In the genomic region with DNA sequence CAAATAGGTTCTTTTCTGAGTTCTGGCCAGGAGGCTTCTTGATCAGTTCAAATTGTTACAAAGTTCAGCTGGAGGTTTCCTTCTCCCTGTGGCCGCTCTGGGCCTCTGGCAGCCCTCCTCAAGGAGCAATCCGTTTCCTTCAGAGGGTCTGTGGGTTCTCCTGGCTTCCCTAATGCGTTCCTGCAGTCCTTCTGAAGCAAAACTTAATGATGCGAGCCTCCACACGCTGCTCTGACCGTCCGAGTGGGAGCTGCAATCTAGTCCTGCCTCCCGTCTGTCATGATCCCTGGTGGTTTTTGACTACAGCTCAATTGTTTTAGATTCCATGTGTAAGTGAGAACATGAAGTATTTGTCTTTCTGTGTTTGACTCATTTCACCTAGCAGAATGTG, we compare ENCODE assay signal across 9 cellular contexts.
DNase-seq lines count a peak whose midpoint lies in the region; ATAC-seq, FAIRE-seq and TF ChIP-seq lines count a peak whose summit lies in the region.
"Had no signal": no experiment of that assay in that cellular context is flagged by ENCODE, and none has a peak within 500 bp of the region (broad histone marks: within the 10 kb centered on the region; RNA-seq: fewer than 3 reads in every experiment).

No MANE protein-coding gene starts in this region.

- in situ Hi-C loops in ACHN (cut with HindIII; ENCODE audit: low pct_ligation_motif_present, low pct_unique_long_range_greater_than_20kb, low sequenced_read_pairs): no loop called here

- peak; percentile 64 for FAIRE-seq in GM19239 (lab: Jason Lieb, UNC)
- FAIRE-seq: small intestine had no signal

- ATAC-seq in RWPE2 (ENCODE audit: low read depth) (no peak), HG03439 (IDR thresholded peaks at IDR 0.05; ENCODE audit: unreplicated experiment) (no peak), HG03565 (IDR thresholded peaks at IDR 0.05; ENCODE audit: unreplicated experiment) (no peak)
- ATAC-seq in effector memory CD8-positive, alpha-beta T cell (replicated peaks): no peak

- H3K4me3 Mint-ChIP-seq in effector memory CD8-positive, alpha-beta T cell: peak overlapping the region; percentile 73 to 88

- peaks cover 14 to 15% of the 10 kb centered on the region in 2 donors for H3K27me3 Mint-ChIP-seq in effector memory CD8-positive, alpha-beta T cell

- no peak overlapping the region for H3K27ac Mint-ChIP-seq in effector memory CD8-positive, alpha-beta T cell

- DNase-seq in GM19239 (ENCODE audit: insufficient read length, low spot score) (no peak), RWPE2 (ENCODE audit: low spot score) (no peak), ACHN (no peak), NCI-H526 (lab: John Stamatoyannopoulos, UW) (no peak)
- DNase-seq in effector memory CD8-positive, alpha-beta T cell: no peak

- H3K4me3 ChIP-seq in RWPE2 (ENCODE audit: severe bottlenecking) (peak overlapping the region; percentile 29), parathyroid adenoma (ENCODE audit: low read depth, low read length) (peak overlapping the region; percentile 61)

- peak overlapping the region; percentile 92 for H3K4me2 ChIP-seq in parathyroid adenoma (ENCODE audit: low read length)

- H3K36me3 Mint-ChIP-seq in effector memory CD8-positive, alpha-beta T cell (ENCODE audit: insufficient read depth): peaks cover 8% of the 10 kb centered on the region

- peak overlapping the region; percentile 96 for H2AFZ ChIP-seq in parathyroid adenoma

- H3K9ac ChIP-seq in parathyroid adenoma: no peak overlapping the region

- peaks cover 9 to 10% of the 10 kb centered on the region in 2 donors for H3K4me1 Mint-ChIP-seq in effector memory CD8-positive, alpha-beta T cell (ENCODE audit: low read depth in 2 of 2)

- H3K9me3 ChIP-seq in RWPE2 (ENCODE audit: severe bottlenecking): no peaks in the 10 kb centered on the region
- H3K9me3 ChIP-seq in parathyroid adenoma (ENCODE audit: control insufficient read depth, low read length): no peaks in the 10 kb centered on the region

- H3K4me1 ChIP-seq in RWPE2 (ENCODE audit: insufficient read depth, poor library complexity, severe bottlenecking): no peaks in the 10 kb centered on the region
- H3K4me1 ChIP-seq in parathyroid adenoma: peaks cover 4% of the 10 kb centered on the region

- H3K79me2 ChIP-seq in parathyroid adenoma: no peaks in the 10 kb centered on the region

- H3K36me3 ChIP-seq in RWPE2 (ENCODE audit: low read depth): no peaks in the 10 kb centered on the region
- H3K36me3 ChIP-seq in parathyroid adenoma (ENCODE audit: control insufficient read depth, insufficient read depth, low read length): no peaks in the 10 kb centered on the region

- no peak for TF ChIP-seq CTCF in RWPE2 (IDR thresholded peaks at IDR 0.05; ENCODE audit: poor library complexity, severe bottlenecking)
- no peak for TF ChIP-seq CTCF in parathyroid adenoma (IDR thresholded peaks at IDR 0.05)

- H3K27me3 ChIP-seq in RWPE2 (ENCODE audit: insufficient read depth, poor library complexity, severe bottlenecking): no peaks in the 10 kb centered on the region
- H3K27me3 ChIP-seq in parathyroid adenoma (ENCODE audit: control insufficient read depth, insufficient read depth, low read length): no peaks in the 10 kb centered on the region

- H3K9me3 Mint-ChIP-seq in effector memory CD8-positive, alpha-beta T cell: no peaks in the 10 kb centered on the region

- H3K27ac ChIP-seq in RWPE2 (ENCODE audit: poor library complexity, severe bottlenecking) (no peak overlapping the region), parathyroid adenoma (no peak overlapping the region)
